ENCODE assay signal across 10 cellular contexts in the genomic region with DNA sequence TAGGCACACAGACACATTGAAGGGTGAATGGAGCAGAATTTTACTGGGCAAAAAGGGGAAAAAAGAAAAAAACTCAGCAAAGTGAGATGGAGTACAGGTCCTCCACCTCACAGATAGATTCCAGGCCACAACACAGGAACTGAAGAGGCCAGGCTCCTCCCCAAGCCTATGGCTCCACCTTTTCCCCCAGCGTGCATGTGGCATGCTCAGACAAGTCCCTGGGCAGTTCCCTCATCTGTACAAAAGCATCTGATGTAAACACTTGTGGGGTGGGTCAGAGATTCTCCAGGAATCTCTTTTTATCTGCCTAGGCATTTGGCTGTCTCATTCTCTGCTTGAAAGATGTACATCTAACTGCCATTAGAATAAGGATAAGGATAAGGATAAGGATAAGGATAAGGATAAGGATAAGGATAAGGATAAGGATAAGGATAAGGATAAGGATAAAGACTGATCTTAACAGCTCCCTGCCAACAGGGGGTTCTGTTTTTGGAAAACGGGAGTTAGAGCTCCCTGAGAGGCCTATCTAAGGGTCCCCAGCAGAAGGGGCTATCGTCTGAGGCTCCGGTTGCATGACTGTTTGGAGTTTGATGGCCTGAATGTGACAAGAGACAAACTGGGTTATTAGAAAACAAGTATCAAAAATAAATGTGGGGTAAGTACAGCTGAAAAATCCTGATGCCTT. TPM values are rescaled to one million over a fixed set of nuclear protein-coding genes. Genes with fewer than 3 reads are reported as not detected.
DNase-seq lines count a peak whose midpoint lies in the region; ATAC-seq and TF ChIP-seq lines count a peak whose summit lies in the region.
"Had no signal": no experiment of that assay in that cellular context is flagged by ENCODE, and none has a peak within 500 bp of the region (broad histone marks: within the 10 kb centered on the region; RNA-seq: fewer than 3 reads in every experiment).

No MANE protein-coding gene starts in this region.

- H3K9me3 ChIP-seq in tibial artery, result no peaks in the 10 kb centered on the region

- no peaks in the 10 kb centered on the region for H3K36me3 Mint-ChIP-seq in activated T-helper 2 cell treated with anti-CD3 and anti-CD28 coated beads, Interferon-gamma antibody, Interleukin-2, Interleukin-4, amounts not matched to agents 10 μg/mL and 5 μg/mL and 100 μg/mL, durations not matched to agents 14 hours and 24 hours and 36 hours (ENCODE audit: low read depth)
- H3K36me3 Mint-ChIP-seq: activated naive CD4-positive, alpha-beta T cell treated with anti-CD3 and anti-CD28 coated beads, Interleukin-2, amount 50 U/mL, for 72 hours had no signal

- H3K27me3 Mint-ChIP-seq in activated T-helper 2 cell treated with anti-CD3 and anti-CD28 coated beads, Interferon-gamma antibody, Interleukin-2, Interleukin-4, amounts not matched to agents 10 μg/mL and 5 μg/mL and 100 μg/mL, durations not matched to agents 14 hours and 24 hours and 36 hours (ENCODE audit: low read depth), result no peaks in the 10 kb centered on the region

- intact Hi-C loops in activated T-helper 2 cell treated with anti-CD3 and anti-CD28 coated beads, Interferon-gamma antibody, Interleukin-2, Interleukin-4, amounts not matched to agents 10 μg/mL and 5 μg/mL and 100 μg/mL, durations not matched to agents 14 hours and 24 hours and 36 hours (cut with micrococcal nuclease), result no loop called here
- intact Hi-C loops in tibial artery (cut with DNase I; ENCODE audit: low total_unique reads), result no loop called here

- TF ChIP-seq CTCF in tibial artery (IDR thresholded peaks at IDR 0.05), result no peak

- H3K27ac Mint-ChIP-seq in activated T-helper 2 cell treated with anti-CD3 and anti-CD28 coated beads, Interferon-gamma antibody, Interleukin-2, Interleukin-4, amounts not matched to agents 10 μg/mL and 5 μg/mL and 100 μg/mL, durations not matched to agents 14 hours and 24 hours and 36 hours, result no peak overlapping the region
- H3K27ac Mint-ChIP-seq: activated naive CD4-positive, alpha-beta T cell treated with anti-CD3 and anti-CD28 coated beads, Interleukin-2, amount 50 U/mL, for 72 hours had no signal

- peak; percentile 13 for DNase-seq in DMS153 treated with DMSO at 0.1 percent for 48 hours (lab: John Stamatoyannopoulos, UW; ENCODE audit: unreplicated experiment)
- peak; percentile 15 for DNase-seq in NAMALWA (ENCODE audit: low spot score)
- peak; percentile 3 for DNase-seq in fibroblast of gingiva (ENCODE audit: low read depth)
- no peak for DNase-seq in CD1c-positive myeloid dendritic cell (ENCODE audit: extremely low spot score)
- no peak for DNase-seq in activated T-helper 2 cell treated with anti-CD3 and anti-CD28 coated beads, Interferon-gamma antibody, Interleukin-2, Interleukin-4, amounts not matched to agents 10 μg/mL and 5 μg/mL and 100 μg/mL, durations not matched to agents 14 hours and 24 hours and 36 hours (ENCODE audit: low spot score)
- no peak for DNase-seq in tibial artery
- DNase-seq in NCI-H1930 (lab: John Stamatoyannopoulos, UW), result no peak

- no peak overlapping the region for H3K4me3 ChIP-seq in tibial artery

- no peak overlapping the region for H3K27ac ChIP-seq in tibial artery

- no peaks in the 10 kb centered on the region for H3K36me3 ChIP-seq in tibial artery

- peaks cover 0 to 11% (median 2%) of the 10 kb centered on the region in 4 donors for H3K4me1 ChIP-seq in tibial artery

- H3K4me3 Mint-ChIP-seq in activated T-helper 2 cell treated with anti-CD3 and anti-CD28 coated beads, Interferon-gamma antibody, Interleukin-2, Interleukin-4, amounts not matched to agents 10 μg/mL and 5 μg/mL and 100 μg/mL, durations not matched to agents 14 hours and 24 hours and 36 hours (ENCODE audit: low read depth), result no peak overlapping the region

- peaks cover 7% of the 10 kb centered on the region for H3K9me3 Mint-ChIP-seq in activated T-helper 2 cell treated with anti-CD3 and anti-CD28 coated beads, Interferon-gamma antibody, Interleukin-2, Interleukin-4, amounts not matched to agents 10 μg/mL and 5 μg/mL and 100 μg/mL, durations not matched to agents 14 hours and 24 hours and 36 hours

- no peaks in the 10 kb centered on the region for H3K27me3 ChIP-seq in tibial artery

- peak; percentile 88 for ATAC-seq in GM21723 (IDR thresholded peaks at IDR 0.05; ENCODE audit: unreplicated experiment)
- ATAC-seq: activated naive CD4-positive, alpha-beta T cell treated with anti-CD3 and anti-CD28 coated beads, Interleukin-2, amount 50 U/mL, for 72 hours had no signal

- no peaks in the 10 kb centered on the region for H3K4me1 Mint-ChIP-seq in activated T-helper 2 cell treated with anti-CD3 and anti-CD28 coated beads, Interferon-gamma antibody, Interleukin-2, Interleukin-4, amounts not matched to agents 10 μg/mL and 5 μg/mL and 100 μg/mL, durations not matched to agents 14 hours and 24 hours and 36 hours (ENCODE audit: low read depth)

RNA-seq across cellular contexts. Expression of gene ASXL3, which starts 17.2 kb away (rescaled TPM):
- not detected in 2 replicates for total RNA-seq in activated T-helper 2 cell treated with anti-CD3 and anti-CD28 coated beads, Interferon-gamma antibody, Interleukin-2, Interleukin-4, amounts not matched to agents 10 μg/mL and 5 μg/mL and 100 μg/mL, durations not matched to agents 14 hours and 24 hours and 36 hours
- total RNA-seq: activated naive CD4-positive, alpha-beta T cell treated with anti-CD3 and anti-CD28 coated beads, Interleukin-2, amount 50 U/mL, for 72 hours; myocyte had no signal

Comparison
In these comparisons a context has a peak if more than half of its experiments do, and no peak if none do; other contexts are left out.
1. DNase-seq: peak in DMS153 treated with DMSO at 0.1 percent for 48 hours (single experiment), NAMALWA (single experiment) and fibroblast of gingiva (single experiment); none in CD1c-positive myeloid dendritic cell (single experiment), activated T-helper 2 cell treated with anti-CD3 and anti-CD28 coated beads, Interferon-gamma antibody, Interleukin-2, Interleukin-4, amounts not matched to agents 10 μg/mL and 5 μg/mL and 100 μg/mL, durations not matched to agents 14 hours and 24 hours and 36 hours (single experiment), tibial artery (0 of 2) and NCI-H1930 (0 of 2).